ENCODE assay signal across 15 cellular contexts in genomic region chr4:119039779-119040178, GRCh38.
A peak's percentile ranks its signal among the peaks of the same experiment; 100 is the strongest.
DNase-seq lines count a peak whose midpoint lies in the region; ATAC-seq and TF ChIP-seq lines count a peak whose summit lies in the region.
"Had no signal": no experiment of that assay in that cellular context is flagged by ENCODE, and none has a peak within 500 bp of the region (broad histone marks: within the 10 kb centered on the region; RNA-seq: fewer than 3 reads in every experiment).

No MANE protein-coding gene starts in this region.

- DNase-seq in AG04449 (ENCODE audit: low read depth, low spot score) (no peak), cardiac fibroblast (ENCODE audit: low read depth in 2 of 2) (no peak), neural crest cell (ENCODE audit: low read depth, low spot score) (no peak), mesothelial cell of epicardium (ENCODE audit: low spot score in 2 of 2, unreplicated experiment in 2 of 2) (no peak), EL (no peak), SW480 (ENCODE audit: low spot score) (no peak)
- DNase-seq: activated CD8-positive, alpha-beta memory T cell treated with anti-CD3 and anti-CD28 coated beads for 24 hours; CD4-positive, CD25-positive, alpha-beta regulatory T cell; left lung; MG63; stimulated activated CD4-positive, alpha-beta T cell treated with anti-CD3 and anti-CD28 coated beads, Interleukin-12 subunit alpha, Interleukin-12 subunit beta, amount 100 ng/mL, for 4 hours had no signal

- peak; percentile 27; the same call in 1 of the 2 replicates for TF ChIP-seq RAD21 in Ishikawa (IDR thresholded peaks at IDR 0.05; ENCODE audit: low read depth)

- TF ChIP-seq EP300 in Ishikawa (IDR thresholded peaks at IDR 0.05; ENCODE audit: borderline replicate concordance), result no peak

- H3K4me3 Mint-ChIP-seq in neural crest cell, result no peak overlapping the region
- H3K4me3 Mint-ChIP-seq in mesothelial cell of epicardium, result no peak overlapping the region
- H3K4me3 Mint-ChIP-seq: CD4-positive, CD25-positive, alpha-beta regulatory T cell; stimulated activated memory B cell treated with anti-CD40 and anti-IgM and Interleukin-4, amounts not matched to agents 10 μg/mL and 1 μg/mL and 100 μg/mL, for 72 hours had no signal

- no peak for ATAC-seq in GM21528 (IDR thresholded peaks at IDR 0.05; ENCODE audit: low FRiP score, unreplicated experiment)
- ATAC-seq: GM12878; left lung; stimulated activated memory B cell treated with anti-CD40 and anti-IgM and Interleukin-4, amounts not matched to agents 10 μg/mL and 1 μg/mL and 100 μg/mL, for 72 hours had no signal

- POLR2A ChIA-PET in AG04449 (lab: Yijun Ruan, JAX), result interaction anchor here (0.8 to 2.2 kb wide), 7 partner anchors 11 to 173 kb away, joined by 3 to 13 read pairs (median 5); partner anchors contain the start of gene USP53

- H3K4me1 Mint-ChIP-seq in neural crest cell (peaks cover 23% of the 10 kb centered on the region), mesothelial cell of epicardium (peaks cover 31% of the 10 kb centered on the region)

- TF ChIP-seq CTCF in AG04449 (IDR thresholded peaks at IDR 0.05; ENCODE audit: insufficient read depth, low read length, missing control alignments) (peak; percentile 41), cardiac fibroblast (IDR thresholded peaks at IDR 0.05; ENCODE audit: low read depth, low read length) (peak; percentile 8), neural crest cell (conservative IDR thresholded peaks at IDR 0.05) (peak; percentile 29), mesothelial cell of epicardium (IDR thresholded peaks at IDR 0.05; ENCODE audit: unreplicated experiment) (no peak)

- CTCF ChIA-PET in AG04449 (lab: Yijun Ruan, JAX), result interaction anchor here (0.7 to 7.1 kb wide), 16 partner anchors 9 to 480 kb away, joined by 3 to 125 read pairs (median 5); a partner anchor contains a TSS

- H3K4me3 ChIP-seq in AG04449 (ENCODE audit: low read depth, low read length) (no peak overlapping the region), cardiac fibroblast (replicated peaks in 1 of 2; ENCODE audit: low read depth in 2 of 2, low read length in 2 of 2) (no peak overlapping the region)
- H3K4me3 ChIP-seq: GM12878, left lung, MG63 had no signal

- H3K9me3 Mint-ChIP-seq in neural crest cell (no peaks in the 10 kb centered on the region), mesothelial cell of epicardium (no peaks in the 10 kb centered on the region)
- H3K9me3 Mint-ChIP-seq: CD4-positive, CD25-positive, alpha-beta regulatory T cell; stimulated activated memory B cell treated with anti-CD40 and anti-IgM and Interleukin-4, amounts not matched to agents 10 μg/mL and 1 μg/mL and 100 μg/mL, for 72 hours had no signal

- no peaks in the 10 kb centered on the region for H3K36me3 Mint-ChIP-seq in neural crest cell (ENCODE audit: low read depth)
- H3K36me3 Mint-ChIP-seq in mesothelial cell of epicardium, result no peaks in the 10 kb centered on the region
- H3K36me3 Mint-ChIP-seq: CD4-positive, CD25-positive, alpha-beta regulatory T cell; stimulated activated memory B cell treated with anti-CD40 and anti-IgM and Interleukin-4, amounts not matched to agents 10 μg/mL and 1 μg/mL and 100 μg/mL, for 72 hours had no signal

- H3K27ac Mint-ChIP-seq in neural crest cell (ENCODE audit: unreplicated experiment) (no peak overlapping the region), mesothelial cell of epicardium (no peak overlapping the region)
- H3K27ac Mint-ChIP-seq: CD4-positive, CD25-positive, alpha-beta regulatory T cell; stimulated activated memory B cell treated with anti-CD40 and anti-IgM and Interleukin-4, amounts not matched to agents 10 μg/mL and 1 μg/mL and 100 μg/mL, for 72 hours had no signal

- H3K27me3 Mint-ChIP-seq in neural crest cell (ENCODE audit: low read depth), result no peaks in the 10 kb centered on the region
- no peaks in the 10 kb centered on the region for H3K27me3 Mint-ChIP-seq in mesothelial cell of epicardium (ENCODE audit: low read depth)
- H3K27me3 Mint-ChIP-seq: stimulated activated memory B cell treated with anti-CD40 and anti-IgM and Interleukin-4, amounts not matched to agents 10 μg/mL and 1 μg/mL and 100 μg/mL, for 72 hours had no signal

TF ChIP-seq in Ishikawa, 13 proteins besides CTCF, POLR2A, EP300 and RAD21:
- TF ChIP-seq TCF12 (IDR thresholded peaks at IDR 0.05; ENCODE audit: low read depth), result no peak
- no peak for TF ChIP-seq REST (IDR thresholded peaks at IDR 0.05; ENCODE audit: low read depth)
- TF ChIP-seq MAX (IDR thresholded peaks at IDR 0.05), result no peak
- no peak for TF ChIP-seq USF1 (IDR thresholded peaks at IDR 0.05)
